ENCODE assay signal across 38 cellular contexts in genomic region chr5:177467436-177467835, GRCh38.
"Had no signal": no experiment of that assay in that cellular context is flagged by ENCODE, and none has a peak within 500 bp of the region (broad histone marks: within the 10 kb centered on the region; RNA-seq: fewer than 3 reads in every experiment).

No MANE protein-coding gene starts in this region.

- H3K4me1 Mint-ChIP-seq: activated B cell treated with CpG ODN at 0.5 μM for 24 hours had no signal

- H3K4me2 ChIP-seq: SK-N-SH had no signal

- H3K27me3 Mint-ChIP-seq: activated B cell treated with CpG ODN at 0.5 μM for 24 hours; activated CD4-positive, alpha-beta memory T cell treated with anti-CD3 and anti-CD28 coated beads for 36 hours; activated CD8-positive, alpha-beta memory T cell treated with anti-CD3 and anti-CD28 coated beads, Interleukin-2, amount 10 ng/mL, durations not matched to agents 7 days and 5 days; activated naive CD8-positive, alpha-beta T cell; central memory CD8-positive, alpha-beta T cell had no signal

- DNase-seq: activated B cell treated with CpG ODN at 0.5 μM for 24 hours; activated CD4-positive, alpha-beta memory T cell treated with anti-CD3 and anti-CD28 coated beads for 36 hours; activated CD4-positive, alpha-beta T cell treated with anti-CD3 and anti-CD28 coated beads for 4 hours; activated CD4-positive, alpha-beta T cell treated with anti-CD3 and anti-CD28 coated beads, Interleukin-2, amount 50 U/mL, for 1 hour; activated CD4-positive, CD25-positive, alpha-beta regulatory T cell treated with anti-CD3 and anti-CD28 coated beads, Interleukin-2, amount 50 U/mL, for 72 hours; activated CD8-positive, alpha-beta memory T cell treated with anti-CD3 and anti-CD28 coated beads for 24 hours; activated CD8-positive, alpha-beta memory T cell treated with anti-CD3 and anti-CD28 coated beads, Interleukin-2, amount 10 ng/mL, durations not matched to agents 7 days and 5 days; activated CD8-positive, alpha-beta memory T cell treated with anti-CD3 and anti-CD28 coated beads, Interleukin-2, amount 50 U/mL, for 48 hours; activated effector memory CD4-positive, alpha-beta T cell treated with Interleukin-2 at 50 U/mL for 16 hours; activated naive CD4-positive, alpha-beta T cell treated with anti-CD3 and anti-CD28 coated beads, Interleukin-2, amount 10 ng/mL, durations not matched to agents 7 days and 5 days; activated T-cell treated with anti-CD3 and anti-CD28 coated beads, Interleukin-2, amount 50 U/mL, for 48 hours; amniotic stem cell; aorta; brain microvascular endothelial cell; MM.1S; NCI-H1092 treated with DMSO at 0.1 percent for 48 hours; NCI-H1417; NCI-H146; NCI-H187; NCI-H2029 treated with DMSO at 0.1 percent for 48 hours; NCI-H2107; NCI-H2171; NCI-H510A; NCI-H526; NCI-H748 treated with DMSO at 0.1 percent for 48 hours; NK-92 treated with Interleukin-12 subunit alpha and Interleukin-12 subunit beta, amount 100 ng/mL, for 24 hours; PC-3; Peyer's patch; RPMI8226; SHP77 treated with DMSO at 0.1 percent for 48 hours; SK-N-SH had no signal

- H3K9ac ChIP-seq: SK-N-SH had no signal

- H3K9me2 ChIP-seq: SK-N-SH had no signal

- H3K9me3 ChIP-seq: Peyer's patch, SJSA1, SK-N-SH had no signal

- ATAC-seq: activated CD8-positive, alpha-beta memory T cell treated with anti-CD3 and anti-CD28 coated beads, Interleukin-2, amount 10 ng/mL, durations not matched to agents 7 days and 5 days; PC-3 had no signal

- H3K4me3 Mint-ChIP-seq: activated B cell treated with CpG ODN at 0.5 μM for 24 hours; activated CD4-positive, alpha-beta memory T cell treated with anti-CD3 and anti-CD28 coated beads for 36 hours; activated CD8-positive, alpha-beta memory T cell treated with anti-CD3 and anti-CD28 coated beads, Interleukin-2, amount 10 ng/mL, durations not matched to agents 7 days and 5 days; activated naive CD4-positive, alpha-beta T cell treated with anti-CD3 and anti-CD28 coated beads, Interleukin-2, amount 10 ng/mL, durations not matched to agents 7 days and 5 days; activated naive CD8-positive, alpha-beta T cell; central memory CD8-positive, alpha-beta T cell; T-helper 1 cell treated with Interleukin-12 subunit alpha and Interleukin-12 subunit beta and Interleukin-4 antibody, amounts not matched to agents 30 μg/mL and 1 μg/mL, for 36 hours; T-helper 2 cell treated with Interferon-gamma antibody and Interleukin-4, amounts not matched to agents 5 μg/mL and 100 μg/mL, for 36 hours had no signal

- H3K27me3 ChIP-seq: brain microvascular endothelial cell, cardiac muscle cell, Peyer's patch, SJSA1 had no signal

- H3K27ac ChIP-seq: brain microvascular endothelial cell, cardiac muscle cell, Peyer's patch, SJSA1, VCaP had no signal

- H3K36me3 Mint-ChIP-seq: activated CD4-positive, alpha-beta memory T cell treated with anti-CD3 and anti-CD28 coated beads for 36 hours; activated naive CD4-positive, alpha-beta T cell treated with anti-CD3 and anti-CD28 coated beads, Interleukin-2, amount 10 ng/mL, durations not matched to agents 7 days and 5 days had no signal

- H3K27ac Mint-ChIP-seq: activated B cell treated with CpG ODN at 0.5 μM for 24 hours; activated CD4-positive, alpha-beta memory T cell treated with anti-CD3 and anti-CD28 coated beads for 36 hours; activated CD8-positive, alpha-beta memory T cell treated with anti-CD3 and anti-CD28 coated beads, Interleukin-2, amount 10 ng/mL, durations not matched to agents 7 days and 5 days; activated naive CD4-positive, alpha-beta T cell treated with anti-CD3 and anti-CD28 coated beads, Interleukin-2, amount 10 ng/mL, durations not matched to agents 7 days and 5 days; activated naive CD8-positive, alpha-beta T cell; T-helper 1 cell treated with Interleukin-12 subunit alpha and Interleukin-12 subunit beta and Interleukin-4 antibody, amounts not matched to agents 30 μg/mL and 1 μg/mL, for 36 hours; T-helper 2 cell treated with Interferon-gamma antibody and Interleukin-4, amounts not matched to agents 5 μg/mL and 100 μg/mL, for 36 hours had no signal

- H3K4me3 ChIP-seq: cardiac muscle cell, Peyer's patch, SJSA1 had no signal

- H3K9me3 Mint-ChIP-seq: activated CD4-positive, alpha-beta memory T cell treated with anti-CD3 and anti-CD28 coated beads for 36 hours; activated naive CD4-positive, alpha-beta T cell treated with anti-CD3 and anti-CD28 coated beads, Interleukin-2, amount 10 ng/mL, durations not matched to agents 7 days and 5 days; central memory CD8-positive, alpha-beta T cell; T-helper 1 cell treated with Interleukin-12 subunit alpha and Interleukin-12 subunit beta and Interleukin-4 antibody, amounts not matched to agents 30 μg/mL and 1 μg/mL, for 36 hours; T-helper 2 cell treated with Interferon-gamma antibody and Interleukin-4, amounts not matched to agents 5 μg/mL and 100 μg/mL, for 36 hours had no signal
